Comparison of ENCODE assay signal across 8 cellular contexts in the genomic region with DNA sequence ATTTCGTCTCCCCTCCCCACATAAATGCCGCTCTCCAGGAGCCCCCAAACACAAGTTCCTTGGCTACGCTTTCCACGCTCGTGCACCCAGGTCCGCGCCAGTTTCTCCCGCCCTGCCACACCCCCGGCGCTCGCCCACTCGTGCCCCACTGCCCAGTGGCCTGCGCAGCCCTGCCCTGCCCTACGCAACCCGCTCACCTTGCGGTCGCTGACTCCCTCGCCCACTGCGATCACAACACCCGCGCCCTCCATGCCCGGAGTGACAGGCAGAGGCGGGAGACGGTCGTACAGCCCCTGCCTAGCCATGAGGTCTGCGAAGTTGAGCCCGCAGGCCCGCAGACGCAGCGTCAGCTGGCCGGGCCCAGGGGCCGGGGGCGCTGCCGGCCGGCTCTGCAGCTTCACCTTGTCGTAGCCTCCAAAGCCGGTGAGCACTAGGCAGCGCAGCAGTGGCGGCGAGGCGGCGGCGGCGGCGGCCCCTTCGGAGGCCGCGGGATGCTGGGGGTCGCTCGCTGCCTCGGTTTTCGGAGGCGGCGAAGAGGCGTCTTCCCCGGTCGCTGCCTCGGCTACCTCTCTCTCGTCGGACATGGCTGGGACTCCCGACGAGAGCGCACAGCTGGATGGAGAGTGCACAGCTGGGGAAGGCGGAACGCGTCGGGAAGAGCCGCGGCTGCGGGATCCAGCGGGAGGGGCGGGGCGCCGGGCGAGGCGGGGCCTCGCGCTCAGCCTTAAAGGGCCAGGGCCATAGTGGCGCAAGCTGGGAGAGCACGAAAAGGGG. TPM values are rescaled to one million over a fixed set of nuclear protein-coding genes. Genes with fewer than 3 reads are reported as not detected.
A peak's percentile ranks its signal among the peaks of the same experiment; 100 is the strongest.
DNase-seq lines count a peak whose midpoint lies in the region; ATAC-seq, FAIRE-seq and TF ChIP-seq lines count a peak whose summit lies in the region.

A gene (minus strand): TSS at position 647 of the 774 bp plus-strand sequence. CDS start 63 bp downstream, at position 584.

- no peaks in the 10 kb centered on the region for H3K36me3 ChIP-seq in small intestine (ENCODE audit: control insufficient read depth in 2 of 2, insufficient read depth in 2 of 2, low read length in 2 of 2)

- H3K9me3 ChIP-seq in small intestine (ENCODE audit: control insufficient read depth, low read depth) = no peaks in the 10 kb centered on the region

- ATAC-seq in GM21619 (IDR thresholded peaks at IDR 0.05; ENCODE audit: unreplicated experiment) (peak; percentile 46), GM21515 (IDR thresholded peaks at IDR 0.05; ENCODE audit: unreplicated experiment) (no peak)
- ATAC-seq in central memory CD8-positive, alpha-beta T cell (replicated peaks; ENCODE audit: extremely low read depth, poor library complexity, severe bottlenecking) = peak; percentile 52

- H3K4me3 ChIP-seq in AG10803 (ENCODE audit: low read length) = peak within 1 kb of the TSS; percentile 95
- peak within 1 kb of the TSS; percentile 90 to 91 for H3K4me3 ChIP-seq in small intestine (ENCODE audit: low read depth in 1 of 2, low read length in 2 of 2)

- H3K36me3 Mint-ChIP-seq in central memory CD8-positive, alpha-beta T cell (ENCODE audit: insufficient read depth) = peaks cover 17% of the 10 kb centered on the region

- H3K4me1 Mint-ChIP-seq in central memory CD8-positive, alpha-beta T cell = peaks cover 36% of the 10 kb centered on the region

- no peaks in the 10 kb centered on the region for H3K27me3 ChIP-seq in small intestine (ENCODE audit: control insufficient read depth in 2 of 2, insufficient read depth in 2 of 2, low read length in 2 of 2)

- H3K27me3 Mint-ChIP-seq in central memory CD8-positive, alpha-beta T cell = no peaks in the 10 kb centered on the region

- H3K27ac Mint-ChIP-seq in central memory CD8-positive, alpha-beta T cell (ENCODE audit: low read depth) = peak within 1 kb of the TSS; percentile 65

- H3K4me1 ChIP-seq in small intestine (ENCODE audit: control insufficient read depth in 2 of 2, insufficient read depth in 1 of 2, low read depth in 1 of 2, low read length in 1 of 2) = peaks cover 1 to 3% of the 10 kb centered on the region in 2 donors

- TF ChIP-seq CTCF in AG10803 (conservative IDR thresholded peaks at IDR 0.05; ENCODE audit: low read length) = no peak

- no peaks in the 10 kb centered on the region for H3K9me3 Mint-ChIP-seq in central memory CD8-positive, alpha-beta T cell

- H3K4me3 Mint-ChIP-seq in central memory CD8-positive, alpha-beta T cell = peak within 1 kb of the TSS; percentile 83

- DNase-seq in AG10803 (ENCODE audit: low read depth) (peak; percentile 70), NCI-H226 (peak; percentile 67), iris pigment epithelial cell (ENCODE audit: low read depth) (peak; percentile 71), small intestine (peak; percentile 74)
- peak; percentile 21 to 42 (median 37) for DNase-seq in activated CD4-positive, CD25-positive, alpha-beta regulatory T cell (lab: John Stamatoyannopoulos, UW)
- DNase-seq in central memory CD8-positive, alpha-beta T cell (ENCODE audit: low spot score in 2 of 2) = peak; percentile 19 to 33

- H3K27ac ChIP-seq in small intestine (ENCODE audit: low read depth in 1 of 2, low read length in 1 of 2) = peak within 1 kb of the TSS; percentile 66 to 77

- FAIRE-seq in small intestine (lab: Jason Lieb, UNC) = no peak

- 0 to 1% (median 0%) methylated on average over 57 to 80 of the region's 80 CpGs for WGBS in small intestine, 3 donors

RNA-seq across cellular contexts. Expression of the gene that starts here (rescaled TPM):
- polyA plus RNA-seq in small intestine = 10 to 100 TPM; 20.1 to 84.7 (median 48.1) TPM
